ENCODE assay signal across 15 cellular contexts in genomic region chr19:604355-604754, GRCh38. TPM values are rescaled to one million over a fixed set of nuclear protein-coding genes. Genes with fewer than 3 reads are reported as not detected.
DNase-seq lines count a peak whose midpoint lies in the region; TF ChIP-seq lines count a peak whose summit lies in the region.
"Had no signal": no experiment of that assay in that cellular context is flagged by ENCODE, and none has a peak within 500 bp of the region (broad histone marks: within the 10 kb centered on the region; RNA-seq: fewer than 3 reads in every experiment).

No MANE protein-coding gene starts in this region.

- H2AK5ac ChIP-seq in trophoblast cell (ENCODE audit: low read length) = no peak overlapping the region

- no peak overlapping the region for H2BK5ac ChIP-seq in trophoblast cell (ENCODE audit: low read depth, low read length, poor library complexity)

- no peak for TF ChIP-seq EP300 in tibial nerve (IDR thresholded peaks at IDR 0.05)

- H3K9me3 ChIP-seq in BE2C = peaks cover 6% of the 10 kb centered on the region
- no peaks in the 10 kb centered on the region for H3K9me3 ChIP-seq in GM23248 (ENCODE audit: low read depth)
- peaks cover 4% of the 10 kb centered on the region for H3K9me3 ChIP-seq in WERI-Rb-1 (ENCODE audit: severe bottlenecking)
- H3K9me3 ChIP-seq in trophoblast cell (ENCODE audit: insufficient read depth, low read depth, low read length) = peaks cover 10% of the 10 kb centered on the region
- peaks cover 0 to 10% (median 0%) of the 10 kb centered on the region in 4 donors for H3K9me3 ChIP-seq in tibial nerve
- H3K9me3 ChIP-seq: thoracic aorta had no signal

- no peak for TF ChIP-seq POLR2A in tibial nerve (IDR thresholded peaks at IDR 0.05)

- H2BK12ac ChIP-seq in trophoblast cell (ENCODE audit: low read length) = no peak overlapping the region

- H3K9ac ChIP-seq in GM23248 (no peak overlapping the region), trophoblast cell (ENCODE audit: low read length) (no peak overlapping the region)

- in situ Hi-C loops in GM23248 (cut with MboI) = no loop called here
- in situ Hi-C loops in brain microvascular endothelial cell (cut with HindIII; ENCODE audit: low pct_ligation_motif_present, low sequenced_read_pairs) = no loop called here
- in situ Hi-C loops in GM13977 (cut with MboI; ENCODE audit: low pct_unique_long_range_greater_than_20kb, low sequenced_read_pairs, unreplicated experiment) = no loop called here

- H3K79me1 ChIP-seq in trophoblast cell (ENCODE audit: low read length) = no peaks in the 10 kb centered on the region

- H2AFZ ChIP-seq in GM23248 (no peak overlapping the region), trophoblast cell (ENCODE audit: insufficient read depth, low read length, poor library complexity) (no peak overlapping the region)

- H4K12ac ChIP-seq in trophoblast cell (ENCODE audit: low read depth, low read length) = no peak overlapping the region

- no peak overlapping the region for H3K4ac ChIP-seq in trophoblast cell (ENCODE audit: low read depth, low read length)

- H4K20me1 ChIP-seq in GM23248 (ENCODE audit: insufficient read depth) = no peaks in the 10 kb centered on the region

- H3K4me2 ChIP-seq in GM23248 (ENCODE audit: unreplicated experiment) (no peak overlapping the region), trophoblast cell (ENCODE audit: low read length) (no peak overlapping the region)

- H3K18ac ChIP-seq in trophoblast cell (ENCODE audit: low read length) = no peak overlapping the region

- H2BK120ac ChIP-seq in trophoblast cell (ENCODE audit: insufficient read depth, low read length, poor library complexity) = no peak overlapping the region

- no peak overlapping the region for H3K4me3 ChIP-seq in BE2C (ENCODE audit: low read depth, low read length)
- no peak overlapping the region for H3K4me3 ChIP-seq in GM23248
- no peak overlapping the region for H3K4me3 ChIP-seq in WERI-Rb-1 (ENCODE audit: low read depth, low read length)
- H3K4me3 ChIP-seq in trophoblast cell (ENCODE audit: low read depth, low read length) = no peak overlapping the region
- H3K4me3 ChIP-seq in tibial nerve = no peak overlapping the region
- no peak overlapping the region for H3K4me3 ChIP-seq in brain microvascular endothelial cell (ENCODE audit: low read depth, low read length)
- H3K4me3 ChIP-seq: thoracic aorta had no signal

- no peaks in the 10 kb centered on the region for H3F3A ChIP-seq in GM23248 (ENCODE audit: insufficient read depth)

- peak; percentile 68 for DNase-seq in BE2C
- peak; percentile 30 for DNase-seq in GM23248
- DNase-seq in WERI-Rb-1 = peak; percentile 52
- DNase-seq in globus pallidus (ENCODE audit: low spot score) = peak; percentile 29
- no peak for DNase-seq in trophoblast cell
- no peak for DNase-seq in tibial nerve (ENCODE audit: low spot score in 2 of 2)
- DNase-seq in brain microvascular endothelial cell = no peak
- DNase-seq in GM13977 (ENCODE audit: low spot score) = no peak
- DNase-seq: activated gamma-delta T cell, NCI-H1092 treated with DMSO at 0.1 percent for 48 hours, Right ventricle myocardium superior, small intestine had no signal

- H4K8ac ChIP-seq in trophoblast cell (ENCODE audit: low read depth, low read length) = no peak overlapping the region

- TF ChIP-seq CTCF in BE2C (IDR thresholded peaks at IDR 0.05; ENCODE audit: low read depth, low read length) = no peak
- TF ChIP-seq CTCF in WERI-Rb-1 (IDR thresholded peaks at IDR 0.05; ENCODE audit: low read depth, low read length) = no peak
- TF ChIP-seq CTCF in tibial nerve (IDR thresholded peaks at IDR 0.05) = no peak
- no peak for TF ChIP-seq CTCF in brain microvascular endothelial cell (IDR thresholded peaks at IDR 0.05; ENCODE audit: low read depth, low read length, missing control alignments)
- TF ChIP-seq CTCF in GM13977 (IDR thresholded peaks at IDR 0.05; ENCODE audit: extremely low read depth, insufficient read depth, missing control alignments) = no peak

- no peaks in the 10 kb centered on the region for H3K4me1 ChIP-seq in BE2C
- H3K4me1 ChIP-seq in GM23248 (ENCODE audit: insufficient read depth) = no peaks in the 10 kb centered on the region
- H3K4me1 ChIP-seq in trophoblast cell (ENCODE audit: control insufficient read depth in 1 of 2, insufficient read depth in 2 of 2, low read length in 2 of 2) = no peaks in the 10 kb centered on the region
- H3K4me1 ChIP-seq in tibial nerve = peaks cover 0 to 12% (median 3%) of the 10 kb centered on the region in 4 donors

- WGBS in GM23248 (ENCODE audit: low coverage in 1 of 2, low lambda C conversion rate in 2 of 2, missing lambda C conversion rate in 2 of 2), 2 experiments = 83 to 100% methylated on average over 2 to 11 of the region's 11 CpGs
- no CpG with 5 or more reads among the region's 11 CpGs for WGBS in trophoblast cell (ENCODE audit: extremely low coverage, insufficient coverage, insufficient read length)
- 82 to 88% methylated on average over 11 of the region's 11 CpGs for WGBS in tibial nerve, 2 donors

- H3K79me2 ChIP-seq in GM23248 (ENCODE audit: insufficient read depth) = no peaks in the 10 kb centered on the region
- no peaks in the 10 kb centered on the region for H3K79me2 ChIP-seq in trophoblast cell (ENCODE audit: control insufficient read depth, insufficient read depth, low read length, poor library complexity)

- H3K23ac ChIP-seq in trophoblast cell (ENCODE audit: low read length) = no peak overlapping the region

- no peak overlapping the region for H4K91ac ChIP-seq in trophoblast cell (ENCODE audit: low read depth, low read length)

- no peaks in the 10 kb centered on the region for H3K9me2 ChIP-seq in GM23248 (ENCODE audit: insufficient read depth)

- H3K36me3 ChIP-seq in BE2C (no peaks in the 10 kb centered on the region; the same call in 1 of the 2 replicates), GM23248 (ENCODE audit: low read depth) (no peaks in the 10 kb centered on the region), WERI-Rb-1 (no peaks in the 10 kb centered on the region), trophoblast cell (ENCODE audit: control insufficient read depth in 1 of 2, insufficient read depth in 2 of 2, low read length in 2 of 2) (no peaks in the 10 kb centered on the region), tibial nerve (no peaks in the 10 kb centered on the region), brain microvascular endothelial cell (replicated peaks) (no peaks in the 10 kb centered on the region)
- H3K36me3 ChIP-seq: thoracic aorta had no signal

- H3K27ac ChIP-seq in GM23248 (no peak overlapping the region), WERI-Rb-1 (no peak overlapping the region), trophoblast cell (ENCODE audit: low read depth, low read length) (no peak overlapping the region), tibial nerve (no peak overlapping the region), brain microvascular endothelial cell (no peak overlapping the region)
- H3K27ac ChIP-seq: C4-2B, thoracic aorta had no signal

- no peak overlapping the region for H3K14ac ChIP-seq in trophoblast cell (ENCODE audit: low read length)

- no peaks in the 10 kb centered on the region for H3K27me3 ChIP-seq in BE2C
- no peaks in the 10 kb centered on the region for H3K27me3 ChIP-seq in GM23248 (replicated peaks; ENCODE audit: insufficient read depth)
- H3K27me3 ChIP-seq in WERI-Rb-1 (ENCODE audit: insufficient read depth, low read depth, severe bottlenecking) = no peaks in the 10 kb centered on the region
- H3K27me3 ChIP-seq in trophoblast cell (ENCODE audit: insufficient read depth, low read length) = no peaks in the 10 kb centered on the region
- no peaks in the 10 kb centered on the region for H3K27me3 ChIP-seq in tibial nerve
- H3K27me3 ChIP-seq in brain microvascular endothelial cell (replicated peaks) = no peaks in the 10 kb centered on the region

RNA-seq across cellular contexts. Expression of gene HCN2, which starts 14.7 kb away (rescaled TPM):
- 15.2 TPM for polyA plus RNA-seq in BE2C (2012; ENCODE audit: insufficient read depth, insufficient read length, low read depth)
- 1.8 and 3.1 TPM in 2 replicates for total RNA-seq in GM23248 (2014; rRNA removed; shearing (Covaris generic))
- 0.14 TPM in 1 of 2 replicates, not detected in the other for polyA plus RNA-seq in GM23248 (2016; fragmentation: Nextera tagmentation; extraction: Ambion mirVana)
- polyA plus RNA-seq in trophoblast cell (2013) = 0.73 and 0.79 TPM in 2 replicates
- under 1 TPM in 1 of 4 donors, not detected in 3; 0.59 TPM for total RNA-seq in tibial nerve
- total RNA-seq: thoracic aorta had no signal

RNA-seq across cellular contexts. Expression of gene POLRMT, which starts 29.0 kb away (rescaled TPM):
- polyA plus RNA-seq in BE2C (2012; ENCODE audit: insufficient read depth, insufficient read length, low read depth) = 246 TPM
- total RNA-seq in GM23248 (2014; rRNA removed; shearing (Covaris generic)) = 36.2 and 48.8 TPM in 2 replicates
- polyA plus RNA-seq in GM23248 (2016; fragmentation: Nextera tagmentation; extraction: Ambion mirVana) = 21.8 and 23.6 TPM in 2 replicates
- polyA plus RNA-seq in trophoblast cell (2013) = 35.6 and 40.7 TPM in 2 replicates
- total RNA-seq in tibial nerve = 10 to 100 TPM; 28.2 to 73.5 (median 51.5) TPM

RNA-seq across cellular contexts. Expression of gene BSG, which starts 32.0 kb away (rescaled TPM):
- 2,598 TPM for polyA plus RNA-seq in BE2C (2012; ENCODE audit: insufficient read depth, insufficient read length, low read depth)
- total RNA-seq in GM23248 (2014; rRNA removed; shearing (Covaris generic)) = 887 and 955 TPM in 2 replicates
- 939 and 970 TPM in 2 replicates for polyA plus RNA-seq in GM23248 (2016; fragmentation: Nextera tagmentation; extraction: Ambion mirVana)
- polyA plus RNA-seq in trophoblast cell (2013) = 506 and 509 TPM in 2 replicates
- total RNA-seq in tibial nerve = 100 to 1,000 TPM; 303 to 400 (median 324) TPM

RNA-seq across cellular contexts. Expression of gene FGF22, which starts 35.3 kb away (rescaled TPM):
- polyA plus RNA-seq in BE2C (2012; ENCODE audit: insufficient read depth, insufficient read length, low read depth) = 3.8 TPM
- total RNA-seq in GM23248 (2014; rRNA removed; shearing (Covaris generic)) = 0.13 and 1.2 TPM in 2 replicates
- polyA plus RNA-seq in GM23248 (2016; fragmentation: Nextera tagmentation; extraction: Ambion mirVana) = not detected in 2 replicates
- 0.47 and 0.48 TPM in 2 replicates for polyA plus RNA-seq in trophoblast cell (2013)
- total RNA-seq in tibial nerve = 1 to 10 TPM in 3 of 4 donors, under 1 TPM in 1; 0.30 to 9.0 (median 3.4) TPM
- total RNA-seq: dermis microvascular lymphatic vessel endothelial cell, Right ventricle myocardium superior had no signal

RNA-seq across cellular contexts. Expression of gene RNF126, which starts 58.7 kb away (rescaled TPM):
- 208 TPM for polyA plus RNA-seq in BE2C (2012; ENCODE audit: insufficient read depth, insufficient read length, low read depth)
- total RNA-seq in GM23248 (2014; rRNA removed; shearing (Covaris generic)) = 71.3 and 72.4 TPM in 2 replicates
- polyA plus RNA-seq in GM23248 (2016; fragmentation: Nextera tagmentation; extraction: Ambion mirVana) = 52.7 and 58.5 TPM in 2 replicates
- polyA plus RNA-seq in trophoblast cell (2013) = 70.7 and 73.5 TPM in 2 replicates
- 10 to 100 TPM; 38.0 to 90.9 (median 55.3) TPM for total RNA-seq in tibial nerve

Comparison
In these comparisons a context has a peak if more than half of its experiments do, and no peak if none do; other contexts are left out.
1. DNase-seq: peak in BE2C (single experiment), GM23248 (single experiment), WERI-Rb-1 (single experiment) and globus pallidus (single experiment); none in trophoblast cell (0 of 2), tibial nerve (0 of 2), brain microvascular endothelial cell (single experiment) and GM13977 (single experiment).